ENCODE assay signal across 8 cellular contexts in genomic region chr3:51099794-51100542, GRCh38.
DNase-seq lines count a peak whose midpoint lies in the region; ATAC-seq and TF ChIP-seq lines count a peak whose summit lies in the region.

No MANE protein-coding gene starts in this region.

- no peak overlapping the region for H3K27ac Mint-ChIP-seq in neural crest cell (ENCODE audit: unreplicated experiment)
- H3K27ac Mint-ChIP-seq in stimulated activated effector memory CD8-positive, alpha-beta T cell treated with anti-CD3 and anti-CD28 coated beads, Interleukin-12 subunit alpha, Interleukin-12 subunit beta, amount 100 ng/mL, for 72 hours = no peak overlapping the region

- no peaks in the 10 kb centered on the region for H3K36me3 ChIP-seq in RWPE2 (ENCODE audit: low read depth)

- peak; percentile 55 for TF ChIP-seq CTCF in HL-60 (IDR thresholded peaks at IDR 0.05; ENCODE audit: insufficient read depth, low read length)
- TF ChIP-seq CTCF in RWPE2 (IDR thresholded peaks at IDR 0.05; ENCODE audit: poor library complexity, severe bottlenecking) = peak; percentile 80
- peak; percentile 74 for TF ChIP-seq CTCF in neural crest cell (conservative IDR thresholded peaks at IDR 0.05)

- H3K36me3 Mint-ChIP-seq in neural crest cell (ENCODE audit: low read depth) = peaks cover 7% of the 10 kb centered on the region
- H3K36me3 Mint-ChIP-seq in stimulated activated effector memory CD8-positive, alpha-beta T cell treated with anti-CD3 and anti-CD28 coated beads, Interleukin-12 subunit alpha, Interleukin-12 subunit beta, amount 100 ng/mL, for 72 hours = no peaks in the 10 kb centered on the region

- peaks cover 18% of the 10 kb centered on the region for H3K4me1 Mint-ChIP-seq in neural crest cell
- H3K4me1 Mint-ChIP-seq in stimulated activated effector memory CD8-positive, alpha-beta T cell treated with anti-CD3 and anti-CD28 coated beads, Interleukin-12 subunit alpha, Interleukin-12 subunit beta, amount 100 ng/mL, for 72 hours = no peaks in the 10 kb centered on the region

- no peak for TF ChIP-seq POLR2A in erythroblast (IDR thresholded peaks at IDR 0.05; ENCODE audit: low read length)

- no peaks in the 10 kb centered on the region for H3K27me3 ChIP-seq in HL-60 (ENCODE audit: insufficient read depth, poor library complexity, severe bottlenecking)
- no peaks in the 10 kb centered on the region for H3K27me3 ChIP-seq in RWPE2 (ENCODE audit: insufficient read depth, poor library complexity, severe bottlenecking)

- H3K4me3 ChIP-seq in HL-60 (replicated peaks; ENCODE audit: insufficient read depth, low read length) (no peak overlapping the region), RWPE2 (ENCODE audit: severe bottlenecking) (no peak overlapping the region)

- no peaks in the 10 kb centered on the region for H3K27me3 Mint-ChIP-seq in neural crest cell (ENCODE audit: low read depth)

- peaks cover 5% of the 10 kb centered on the region for H3K9me3 Mint-ChIP-seq in neural crest cell
- peaks cover 5% of the 10 kb centered on the region for H3K9me3 Mint-ChIP-seq in stimulated activated effector memory CD8-positive, alpha-beta T cell treated with anti-CD3 and anti-CD28 coated beads, Interleukin-12 subunit alpha, Interleukin-12 subunit beta, amount 100 ng/mL, for 72 hours

- H3K27ac ChIP-seq in HL-60 (replicated peaks) = no peak overlapping the region
- H3K27ac ChIP-seq in RWPE2 (ENCODE audit: poor library complexity, severe bottlenecking) = no peak overlapping the region

- no peak overlapping the region for H3K4me3 Mint-ChIP-seq in neural crest cell
- no peak overlapping the region for H3K4me3 Mint-ChIP-seq in stimulated activated effector memory CD8-positive, alpha-beta T cell treated with anti-CD3 and anti-CD28 coated beads, Interleukin-12 subunit alpha, Interleukin-12 subunit beta, amount 100 ng/mL, for 72 hours

- DNase-seq in NCI-H1417 (lab: John Stamatoyannopoulos, UW) (peak; percentile 31 to 59 (median 31)), NCI-H1417 treated with DMSO at 0.1 percent for 48 hours (lab: John Stamatoyannopoulos, UW) (no peak), HL-60 (ENCODE audit: low read depth in 1 of 2, low spot score in 1 of 2) (peak; percentile 2 to 27), RWPE2 (ENCODE audit: low spot score) (no peak), erythroblast (lab: John Stamatoyannopoulos, UW) (peak; percentile 21 to 57), neural crest cell (ENCODE audit: low read depth, low spot score) (peak; percentile 61)
- no peak for DNase-seq in activated effector memory CD4-positive, alpha-beta T cell treated with Interleukin-2 at 50 U/mL for 16 hours
- DNase-seq in stimulated activated effector memory CD8-positive, alpha-beta T cell treated with anti-CD3 and anti-CD28 coated beads, Interleukin-12 subunit alpha, Interleukin-12 subunit beta, amount 100 ng/mL, for 72 hours (ENCODE audit: low spot score in 2 of 2) = no peak

- H3K9me3 ChIP-seq in RWPE2 (ENCODE audit: severe bottlenecking) = no peaks in the 10 kb centered on the region

- peak; percentile 89 for ATAC-seq in RWPE2 (ENCODE audit: low read depth)
- no peak for ATAC-seq in stimulated activated effector memory CD8-positive, alpha-beta T cell treated with anti-CD3 and anti-CD28 coated beads, Interleukin-12 subunit alpha, Interleukin-12 subunit beta, amount 100 ng/mL, for 72 hours

- no peaks in the 10 kb centered on the region for H3K4me1 ChIP-seq in RWPE2 (ENCODE audit: insufficient read depth, poor library complexity, severe bottlenecking)

Comparison
In these comparisons a context has a peak if more than half of its experiments do, and no peak if none do; other contexts are left out.
1. DNase-seq: peak in NCI-H1417 (3 of 3), HL-60 (2 of 2), erythroblast (2 of 2) and neural crest cell (single experiment); none in NCI-H1417 treated with DMSO at 0.1 percent for 48 hours (single experiment), RWPE2 (single experiment), activated effector memory CD4-positive, alpha-beta T cell treated with Interleukin-2 at 50 U/mL for 16 hours (single experiment) and stimulated activated effector memory CD8-positive, alpha-beta T cell treated with anti-CD3 and anti-CD28 coated beads, Interleukin-12 subunit alpha, Interleukin-12 subunit beta, amount 100 ng/mL, for 72 hours (0 of 2).
2. Peak in every context shown above with its lines, with median percentiles within 50 percentile points of each other: CTCF ChIP-seq.